24 cellular contexts compared by ENCODE assay signal in the genomic region with DNA sequence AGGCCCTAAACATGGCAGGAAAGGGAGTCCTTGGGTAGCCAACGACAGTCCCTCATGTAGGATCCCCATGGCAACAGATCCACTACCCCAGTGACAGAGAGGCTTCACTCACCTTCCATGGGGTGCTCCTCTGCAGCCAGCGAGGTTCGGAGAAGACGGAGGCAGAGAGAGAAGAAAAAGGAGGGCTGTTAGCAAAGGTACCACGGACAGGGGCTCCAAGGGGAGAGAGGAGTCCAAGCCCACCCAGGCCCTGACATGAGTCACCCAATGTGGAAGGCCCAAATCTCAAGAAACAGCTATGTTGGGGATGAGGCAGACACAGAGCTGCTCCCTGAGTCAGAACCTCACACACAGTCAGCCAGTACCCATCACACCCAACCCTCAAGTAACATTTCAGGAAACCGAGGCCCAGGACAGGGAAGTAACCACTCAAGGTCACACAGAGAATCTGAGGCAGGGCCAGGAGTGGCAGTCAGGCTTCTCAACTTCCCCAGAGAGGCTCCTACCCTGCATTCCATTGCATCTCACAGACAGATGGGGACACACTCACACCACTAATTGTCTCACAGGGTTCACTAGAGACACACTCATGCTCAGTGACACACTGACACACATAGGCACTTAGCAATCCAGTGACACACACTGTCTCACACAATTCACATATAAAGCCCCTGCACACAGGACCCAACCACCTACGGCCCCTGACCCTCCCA. TPM values are rescaled to one million over a fixed set of nuclear protein-coding genes. Genes with fewer than 3 reads are reported as not detected.
DNase-seq lines count a peak whose midpoint lies in the region; TF ChIP-seq lines count a peak whose summit lies in the region.
"Had no signal": no experiment of that assay in that cellular context is flagged by ENCODE, and none has a peak within 500 bp of the region (broad histone marks: within the 10 kb centered on the region; RNA-seq: fewer than 3 reads in every experiment).

No MANE protein-coding gene starts in this region.

- H3K4ac ChIP-seq in neuronal stem cell (ENCODE audit: low read length), result no peak overlapping the region

- H3K27me3 ChIP-seq in neuronal stem cell (ENCODE audit: control insufficient read depth in 3 of 3, insufficient read depth in 3 of 3, low read depth in 1 of 3, low read length in 3 of 3), result no peaks in the 10 kb centered on the region

- no peak overlapping the region for H2BK5ac ChIP-seq in neuronal stem cell (ENCODE audit: low read length)

- peak overlapping the region; percentile 12 for H3K18ac ChIP-seq in neuronal stem cell (ENCODE audit: low read length)

- peak overlapping the region in 3 of 5 experiments; percentile 17 to 76 (median 69) for H3K27ac Mint-ChIP-seq in brain

- H3K9me3 ChIP-seq in HEK293 (ENCODE audit: control insufficient read depth, insufficient read depth, low read depth, low read length), result no peaks in the 10 kb centered on the region
- H3K9me3 ChIP-seq in neuronal stem cell (replicated peaks in 1 of 2; ENCODE audit: control insufficient read depth in 2 of 2, insufficient read depth in 1 of 2, low read depth in 1 of 2, low read length in 2 of 2), result no peaks in the 10 kb centered on the region
- H3K9me3 ChIP-seq: Caco-2 had no signal

- H3K4me1 ChIP-seq in HEK293 (ENCODE audit: control insufficient read depth, insufficient read depth, low read length) (no peaks in the 10 kb centered on the region), neuronal stem cell (ENCODE audit: control insufficient read depth in 2 of 2, insufficient read depth in 1 of 2, low read depth in 1 of 2, low read length in 2 of 2) (peaks cover 9 to 15% of the 10 kb centered on the region in 2 donors)
- H3K4me1 ChIP-seq: Caco-2 had no signal

- peaks cover 3% of the 10 kb centered on the region for H3K27me3 Mint-ChIP-seq in brain

- no peak overlapping the region for H2AK5ac ChIP-seq in neuronal stem cell (ENCODE audit: low read depth, low read length)

- H3K4me3 ChIP-seq in HEK293 (ENCODE audit: low read depth, low read length) (no peak overlapping the region), neuronal stem cell (ENCODE audit: low read length in 2 of 2) (no peak overlapping the region)
- H3K4me3 ChIP-seq: SK-N-MC had no signal

- no peaks in the 10 kb centered on the region for H3K36me3 ChIP-seq in HEK293 (ENCODE audit: control insufficient read depth in 2 of 2, insufficient read depth in 1 of 2, low read length in 2 of 2)
- no peaks in the 10 kb centered on the region for H3K36me3 ChIP-seq in neuronal stem cell (replicated peaks in 1 of 2; ENCODE audit: control insufficient read depth in 2 of 2, insufficient read depth in 2 of 2, low read length in 2 of 2)

- H3K27ac ChIP-seq in HEK293 (ENCODE audit: extremely low read depth, low read depth, low read length) (no peak overlapping the region), neuronal stem cell (replicated peaks; ENCODE audit: low read length) (no peak overlapping the region)
- H3K27ac ChIP-seq: SK-N-MC had no signal

- TF ChIP-seq CTCF in HEK293 (tag by site-specific recombination; IDR thresholded peaks at IDR 0.05) (no peak), brain (conservative IDR thresholded peaks at IDR 0.05) (no peak)

- no peak overlapping the region for H3K4me3 Mint-ChIP-seq in brain
- H3K4me3 Mint-ChIP-seq: CD4-positive, alpha-beta memory T cell had no signal

- H4K8ac ChIP-seq in neuronal stem cell (ENCODE audit: low read depth, low read length), result no peak overlapping the region

- peaks cover 78% of the 10 kb centered on the region for H3K4me1 Mint-ChIP-seq in brain

- H2BK120ac ChIP-seq in neuronal stem cell (ENCODE audit: low read depth, low read length), result no peak overlapping the region

- no peak overlapping the region for H2BK12ac ChIP-seq in neuronal stem cell (ENCODE audit: low read length)

- no peaks in the 10 kb centered on the region for H3K9me3 Mint-ChIP-seq in brain
- H3K9me3 Mint-ChIP-seq: CD4-positive, alpha-beta memory T cell had no signal

- no peak overlapping the region for H2BK15ac ChIP-seq in neuronal stem cell (ENCODE audit: low read length)

- no peak overlapping the region for H4K91ac ChIP-seq in neuronal stem cell (ENCODE audit: low read depth, low read length, poor library complexity)

- no peak overlapping the region for H2AFZ ChIP-seq in neuronal stem cell (ENCODE audit: low read length)

- H3K9ac ChIP-seq in neuronal stem cell (ENCODE audit: low read depth, low read length, poor library complexity), result no peak overlapping the region

- H3K14ac ChIP-seq in neuronal stem cell (ENCODE audit: low read length), result no peak overlapping the region

- H3K4me2 ChIP-seq in neuronal stem cell (ENCODE audit: insufficient read depth, low read length, poor library complexity, severe bottlenecking), result no peak overlapping the region

- CTCF ChIA-PET in HEK293 (lab: Yijun Ruan, JAX), result interaction anchor here (0.6 to 2.1 kb wide), 3 partner anchors 7 to 106 kb away, joined by 3 to 17 read pairs (median 4); no protein-coding TSS in a partner anchor

- POLR2A ChIA-PET in HEK293 (lab: Yijun Ruan, JAX), result no interaction called here

- DNase-seq in neuronal stem cell (ENCODE audit: low spot score) (no peak), kidney glomerular epithelial cell (lab: John Stamatoyannopoulos, UW) (no peak), GOT3 (lab: John Stamatoyannopoulos, UW) (no peak)
- no peak for DNase-seq in stimulated activated CD4-positive, alpha-beta T cell treated with anti-CD3 and anti-CD28 coated beads, Interleukin-4, amount 100 ng/mL, for 1 hour
- DNase-seq in effector CD8-positive, alpha-beta T cell (lab: John Stamatoyannopoulos, UW), result no peak
- DNase-seq: C1 segment of cervical spinal cord, Caco-2, DMS79, EL, GF-D8, H7, KBM-7, MV-4-11, NCI-H1105 treated with DMSO at 0.1 percent for 48 hours, NCI-H146, NCI-H1930, NCI-H2107, NCI-H524, NCI-H774, SIG-M5 had no signal

- H3K36me3 Mint-ChIP-seq in brain, result peaks cover 3% of the 10 kb centered on the region
- H3K36me3 Mint-ChIP-seq: CD4-positive, alpha-beta memory T cell had no signal

- no peaks in the 10 kb centered on the region for H3K79me1 ChIP-seq in neuronal stem cell (ENCODE audit: low read depth, low read length)

- H3K23ac ChIP-seq in neuronal stem cell (ENCODE audit: low read depth, low read length, poor library complexity), result no peak overlapping the region

- no CpG with 5 or more reads among the region's 7 CpGs for WGBS in neuronal stem cell (ENCODE audit: extremely low coverage in 2 of 2, insufficient read length in 2 of 2, insufficient replicate concordance in 1 of 2), 2 donors

TF ChIP-seq in HEK293, 187 proteins besides CTCF, POLR2A, EP300 and RAD21:
- TF ChIP-seq ZNF174 (tag by site-specific recombination; IDR thresholded peaks at IDR 0.05) (no peak), ZNF664 (tag by site-specific recombination; IDR thresholded peaks at IDR 0.05) (no peak), ZNF112 (tag by site-specific recombination; IDR thresholded peaks at IDR 0.05) (no peak), ZFHX2 (tag by site-specific recombination; conservative IDR thresholded peaks at IDR 0.05) (no peak), ZNF529 (tag by site-specific recombination; IDR thresholded peaks at IDR 0.05; ENCODE audit: insufficient replicate concordance) (no peak), ZNF354C (tag by site-specific recombination; IDR thresholded peaks at IDR 0.05; ENCODE audit: borderline replicate concordance, low read depth) (no peak)
- TF ChIP-seq, protein P1, sequence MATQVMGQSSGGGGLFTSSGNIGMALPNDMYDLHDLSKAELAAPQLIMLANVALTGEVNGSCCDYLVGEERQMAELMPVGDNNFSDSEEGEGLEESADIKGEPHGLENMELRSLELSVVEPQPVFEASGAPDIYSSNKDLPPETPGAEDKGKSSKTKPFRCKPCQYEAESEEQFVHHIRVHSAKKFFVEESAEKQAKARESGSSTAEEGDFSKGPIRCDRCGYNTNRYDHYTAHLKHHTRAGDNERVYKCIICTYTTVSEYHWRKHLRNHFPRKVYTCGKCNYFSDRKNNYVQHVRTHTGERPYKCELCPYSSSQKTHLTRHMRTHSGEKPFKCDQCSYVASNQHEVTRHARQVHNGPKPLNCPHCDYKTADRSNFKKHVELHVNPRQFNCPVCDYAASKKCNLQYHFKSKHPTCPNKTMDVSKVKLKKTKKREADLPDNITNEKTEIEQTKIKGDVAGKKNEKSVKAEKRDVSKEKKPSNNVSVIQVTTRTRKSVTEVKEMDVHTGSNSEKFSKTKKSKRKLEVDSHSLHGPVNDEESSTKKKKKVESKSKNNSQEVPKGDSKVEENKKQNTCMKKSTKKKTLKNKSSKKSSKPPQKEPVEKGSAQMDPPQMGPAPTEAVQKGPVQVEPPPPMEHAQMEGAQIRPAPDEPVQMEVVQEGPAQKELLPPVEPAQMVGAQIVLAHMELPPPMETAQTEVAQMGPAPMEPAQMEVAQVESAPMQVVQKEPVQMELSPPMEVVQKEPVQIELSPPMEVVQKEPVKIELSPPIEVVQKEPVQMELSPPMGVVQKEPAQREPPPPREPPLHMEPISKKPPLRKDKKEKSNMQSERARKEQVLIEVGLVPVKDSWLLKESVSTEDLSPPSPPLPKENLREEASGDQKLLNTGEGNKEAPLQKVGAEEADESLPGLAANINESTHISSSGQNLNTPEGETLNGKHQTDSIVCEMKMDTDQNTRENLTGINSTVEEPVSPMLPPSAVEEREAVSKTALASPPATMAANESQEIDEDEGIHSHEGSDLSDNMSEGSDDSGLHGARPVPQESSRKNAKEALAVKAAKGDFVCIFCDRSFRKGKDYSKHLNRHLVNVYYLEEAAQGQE (tag by site-specific recombination; IDR thresholded peaks at IDR 0.05), result peak; percentile 83

RNA-seq across cellular contexts. Expression of a gene that starts 25.2 kb away (rescaled TPM):
- 117 TPM for polyA plus RNA-seq in brain (ENCODE audit: insufficient read depth, low read depth, low replicate concordance)
- 33.3 TPM for polyA plus RNA-seq in neuronal stem cell (2013, experiment 1 of 2)
- polyA plus RNA-seq in neuronal stem cell (2013, experiment 2 of 2), result 33.6 TPM
- polyA plus RNA-seq: CD4-positive, alpha-beta memory T cell had no signal

RNA-seq across cellular contexts. Expression of a gene that starts 46.1 kb away (rescaled TPM):
- polyA plus RNA-seq in brain (ENCODE audit: insufficient read depth, low read depth, low replicate concordance), result 5.9 TPM
- polyA plus RNA-seq in neuronal stem cell (2013, experiment 1 of 2), result 1.3 TPM
- 1.4 TPM for polyA plus RNA-seq in neuronal stem cell (2013, experiment 2 of 2)
